In genomic region chr10:14389981-14390590, GRCh38 we compare ENCODE assay signal across 9 cellular contexts. TPM values are rescaled to one million over a fixed set of nuclear protein-coding genes. Genes with fewer than 3 reads are reported as not detected.
DNase-seq lines count a peak whose midpoint lies in the region; ATAC-seq, FAIRE-seq and TF ChIP-seq lines count a peak whose summit lies in the region.
"Had no signal": no experiment of that assay in that cellular context is flagged by ENCODE, and none has a peak within 500 bp of the region (broad histone marks: within the 10 kb centered on the region; RNA-seq: fewer than 3 reads in every experiment).

No MANE protein-coding gene starts in this region.

- H3K36me3 ChIP-seq in Karpas-422 (ENCODE audit: insufficient read depth, low read length) (no peaks in the 10 kb centered on the region), body of pancreas (replicated peaks in 1 of 2; ENCODE audit: insufficient read depth in 1 of 2, low read depth in 2 of 2) (no peaks in the 10 kb centered on the region)

- peak; percentile 57 for FAIRE-seq in GM12892 (lab: Jason Lieb, UNC)

- 84 to 85% methylated on average over 2 of the region's 2 CpGs for whole genome bisulfite sequencing in body of pancreas, 2 donors

- DNase-seq in GM12892 (ENCODE audit: insufficient read length) (no peak), Karpas-422 (no peak), DMS53 (lab: John Stamatoyannopoulos, UW) (no peak), middle frontal gyrus (ENCODE audit: extremely low spot score, low spot score) (no peak), body of pancreas (no peak)
- DNase-seq in activated naive CD4-positive, alpha-beta T cell treated with anti-CD3 and anti-CD28 coated beads, Interleukin-2, amount 10 ng/mL, durations not matched to agents 7 days and 5 days: peak; percentile 56
- DNase-seq: activated gamma-delta T cell had no signal

- peaks cover 4% of the 10 kb centered on the region for H3K36me3 Mint-ChIP-seq in activated naive CD4-positive, alpha-beta T cell treated with anti-CD3 and anti-CD28 coated beads, Interleukin-2, amount 10 ng/mL, durations not matched to agents 7 days and 5 days

- TF ChIP-seq POLR2A in GM12892 (IDR thresholded peaks at IDR 0.05; ENCODE audit: low read depth, low read length) (no peak), body of pancreas (IDR thresholded peaks at IDR 0.05) (no peak)

- no peaks in the 10 kb centered on the region for H4K20me1 ChIP-seq in Karpas-422 (ENCODE audit: insufficient read depth, low read depth, low read length)

- peaks cover 18% of the 10 kb centered on the region for H3K9me3 Mint-ChIP-seq in activated naive CD4-positive, alpha-beta T cell treated with anti-CD3 and anti-CD28 coated beads, Interleukin-2, amount 10 ng/mL, durations not matched to agents 7 days and 5 days

- peak; percentile 78 for ATAC-seq in GM19372 (IDR thresholded peaks at IDR 0.05; ENCODE audit: low read depth, unreplicated experiment)
- peak; percentile 69 for ATAC-seq in HG03064 (IDR thresholded peaks at IDR 0.05; ENCODE audit: low read depth, unreplicated experiment)
- ATAC-seq in body of pancreas: no peak

- H3K9me2 ChIP-seq in Karpas-422 (replicated peaks; ENCODE audit: insufficient read depth, low read length): no peaks in the 10 kb centered on the region

- H3K27ac Mint-ChIP-seq in activated naive CD4-positive, alpha-beta T cell treated with anti-CD3 and anti-CD28 coated beads, Interleukin-2, amount 10 ng/mL, durations not matched to agents 7 days and 5 days: peak overlapping the region; percentile 73

- CTCF ChIA-PET in activated naive CD4-positive, alpha-beta T cell treated with anti-CD3 and anti-CD28 coated beads, Interleukin-2, amount 10 ng/mL, durations not matched to agents 7 days and 5 days (lab: Charles Lee): no interaction called here

- peaks cover 31% of the 10 kb centered on the region for H3K27me3 Mint-ChIP-seq in activated naive CD4-positive, alpha-beta T cell treated with anti-CD3 and anti-CD28 coated beads, Interleukin-2, amount 10 ng/mL, durations not matched to agents 7 days and 5 days

- no peak overlapping the region for H2AFZ ChIP-seq in Karpas-422 (ENCODE audit: low read length)

- intact Hi-C loops in body of pancreas (cut with DNase I): no loop called here

- peak overlapping the region; percentile 3 for H3K4me3 Mint-ChIP-seq in activated naive CD4-positive, alpha-beta T cell treated with anti-CD3 and anti-CD28 coated beads, Interleukin-2, amount 10 ng/mL, durations not matched to agents 7 days and 5 days

- TF ChIP-seq CTCF in body of pancreas (IDR thresholded peaks at IDR 0.05): no peak

- H3K9ac ChIP-seq in Karpas-422 (ENCODE audit: low read length): no peak overlapping the region

- H3K4me1 ChIP-seq in Karpas-422 (ENCODE audit: low read length) (no peaks in the 10 kb centered on the region), body of pancreas (no peaks in the 10 kb centered on the region)

- no peak overlapping the region for H3K4me2 ChIP-seq in Karpas-422 (ENCODE audit: low read depth, low read length, poor library complexity, severe bottlenecking)

- H3K4me3 ChIP-seq in Karpas-422 (ENCODE audit: low read length) (no peak overlapping the region), body of pancreas (no peak overlapping the region)

- H3K27ac ChIP-seq in Karpas-422 (ENCODE audit: low read length) (no peak overlapping the region), body of pancreas (no peak overlapping the region)

- no peaks in the 10 kb centered on the region for H3K27me3 ChIP-seq in Karpas-422 (ENCODE audit: low read length)
- H3K27me3 ChIP-seq in body of pancreas: no peaks in the 10 kb centered on the region

- no peaks in the 10 kb centered on the region for H3K79me2 ChIP-seq in Karpas-422 (ENCODE audit: low read length)

- H3K4me1 Mint-ChIP-seq in activated naive CD4-positive, alpha-beta T cell treated with anti-CD3 and anti-CD28 coated beads, Interleukin-2, amount 10 ng/mL, durations not matched to agents 7 days and 5 days: peaks cover 52% of the 10 kb centered on the region

- H3K9me3 ChIP-seq in Karpas-422 (ENCODE audit: low read length) (no peaks in the 10 kb centered on the region), body of pancreas (no peaks in the 10 kb centered on the region)

RNA-seq across cellular contexts. Expression of gene FRMD4A, which starts 59.4 kb away (rescaled TPM):
- polyA plus RNA-seq in GM12892 (2012; ENCODE audit: missing spikeins): 25.9 TPM
- total RNA-seq in Karpas-422 (2014; rRNA removed; shearing (Covaris generic); ENCODE audit: low replicate concordance): not detected in 2 replicates
- total RNA-seq in body of pancreas: 10 to 100 TPM; 18.9 to 46.1 TPM

Comparison
In these comparisons a context has a peak if more than half of its experiments do, and no peak if none do; other contexts are left out.
1. RNA of gene FRMD4A, which starts 59.4 kb away (total RNA-seq): 18.9 to 46.1 TPM in body of pancreas; not detected in Karpas-422; every median in the first group is over 10 times any median in the second.